17 cellular contexts compared by ENCODE assay signal in genomic region chr5:118366429-118366828, GRCh38.
DNase-seq lines count a peak whose midpoint lies in the region.
"Had no signal": no experiment of that assay in that cellular context is flagged by ENCODE, and none has a peak within 500 bp of the region (broad histone marks: within the 10 kb centered on the region; RNA-seq: fewer than 3 reads in every experiment).

No MANE protein-coding gene starts in this region.

- no peak overlapping the region for H3K4me3 ChIP-seq in CD4-positive, alpha-beta memory T cell (ENCODE audit: low read length in 2 of 2)
- H3K4me3 ChIP-seq: GM12878, GM23248 had no signal

- DNase-seq in NCI-H1694 (lab: John Stamatoyannopoulos, UW) (peak; percentile 4), NCI-H1694 treated with DMSO at 0.1 percent for 48 hours (lab: John Stamatoyannopoulos, UW) (no peak), NCI-H2171 treated with DMSO at 0.1 percent for 48 hours (lab: John Stamatoyannopoulos, UW) (peak; percentile 68), NCI-H446 treated with DMSO at 0.1 percent for 48 hours (lab: John Stamatoyannopoulos, UW) (peak; percentile 74), retina (peak; percentile 32), iPS-NIHi11 (ENCODE audit: low spot score) (no peak)
- DNase-seq in CD4-positive, alpha-beta memory T cell: no peak
- DNase-seq: C1 segment of cervical spinal cord; Caco-2; CD8-positive, alpha-beta T cell; DMS79; EL; GDM1; GM23248; H7; HCEC 1CT had no signal

- no peak overlapping the region for H3K4me3 Mint-ChIP-seq in CD4-positive, alpha-beta memory T cell
- H3K4me3 Mint-ChIP-seq: CD8-positive, alpha-beta T cell had no signal

- H3K36me3 ChIP-seq in CD4-positive, alpha-beta memory T cell (ENCODE audit: insufficient read depth, low read length): no peaks in the 10 kb centered on the region

- H3K4me1 Mint-ChIP-seq in CD4-positive, alpha-beta memory T cell: no peaks in the 10 kb centered on the region

- H3K27ac ChIP-seq in CD4-positive, alpha-beta memory T cell (ENCODE audit: low read depth, low read length): no peak overlapping the region
- H3K27ac ChIP-seq: GM23248 had no signal

- H3K27ac Mint-ChIP-seq in CD4-positive, alpha-beta memory T cell: no peak overlapping the region
- H3K27ac Mint-ChIP-seq: CD8-positive, alpha-beta T cell had no signal

- intact Hi-C loops in CD4-positive, alpha-beta memory T cell (cut with micrococcal nuclease): no loop called here

- no peaks in the 10 kb centered on the region for H3K36me3 Mint-ChIP-seq in CD4-positive, alpha-beta memory T cell
- H3K36me3 Mint-ChIP-seq: CD8-positive, alpha-beta T cell had no signal

- no peaks in the 10 kb centered on the region for H3K27me3 Mint-ChIP-seq in CD4-positive, alpha-beta memory T cell

- no peaks in the 10 kb centered on the region for H3K9me3 ChIP-seq in CD4-positive, alpha-beta memory T cell (ENCODE audit: control insufficient read depth in 1 of 2, low read length in 2 of 2)
- H3K9me3 ChIP-seq: Caco-2 had no signal

- POLR2A ChIA-PET in CD4-positive, alpha-beta memory T cell (lab: Charles Lee; ENCODE audit: partially characterized antibody): no interaction called here

- peaks cover 0 to 10% (median 2%) of the 10 kb centered on the region in 8 donors for H3K9me3 Mint-ChIP-seq in CD4-positive, alpha-beta memory T cell

- H3K27me3 ChIP-seq in CD4-positive, alpha-beta memory T cell (ENCODE audit: insufficient read depth, low read length): no peaks in the 10 kb centered on the region

- CTCF ChIA-PET in CD4-positive, alpha-beta memory T cell (lab: Charles Lee; ENCODE audit: partially characterized antibody): no interaction called here

- no peaks in the 10 kb centered on the region for H3K4me1 ChIP-seq in CD4-positive, alpha-beta memory T cell (ENCODE audit: insufficient read depth, low read length)
- H3K4me1 ChIP-seq: Caco-2 had no signal

Comparison
In these comparisons a context has a peak if more than half of its experiments do, and no peak if none do; other contexts are left out.
1. DNase-seq: peak in NCI-H1694 (single experiment), NCI-H2171 treated with DMSO at 0.1 percent for 48 hours (single experiment), NCI-H446 treated with DMSO at 0.1 percent for 48 hours (single experiment) and retina (single experiment); none in NCI-H1694 treated with DMSO at 0.1 percent for 48 hours (single experiment), CD4-positive, alpha-beta memory T cell (0 of 5) and iPS-NIHi11 (single experiment).